ENCODE assay signal across 16 cellular contexts in the genomic region with DNA sequence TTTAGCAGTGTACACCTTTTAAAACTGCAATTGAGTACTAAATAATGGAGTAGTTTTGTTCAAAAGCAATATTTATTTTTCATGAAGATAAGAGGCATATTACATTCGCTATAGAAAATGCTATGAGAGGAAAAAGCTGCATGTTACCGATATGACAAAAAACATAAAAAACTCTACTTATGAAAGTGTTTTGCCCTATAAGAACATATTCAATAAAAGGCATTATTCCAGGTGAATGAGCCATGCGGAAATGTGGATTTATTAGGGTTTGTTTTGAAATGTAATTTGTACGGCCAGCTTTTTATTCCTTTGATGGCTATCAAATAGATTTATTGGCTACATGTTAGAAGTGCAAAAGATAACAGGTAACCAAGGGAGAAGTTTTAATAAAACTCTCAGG.
"Had no signal": no experiment of that assay in that cellular context is flagged by ENCODE, and none has a peak within 500 bp of the region (broad histone marks: within the 10 kb centered on the region; RNA-seq: fewer than 3 reads in every experiment).

No MANE protein-coding gene starts in this region.

- DNase-seq: activated CD4-positive, alpha-beta T cell treated with anti-CD3 and anti-CD28 coated beads for 48 hours; activated CD8-positive, alpha-beta T cell treated with anti-CD3 and anti-CD28 coated beads for 36 hours; activated gamma-delta T cell; activated T-cell treated with anti-CD3 and anti-CD28 coated beads, Interleukin-2, amount 50 U/mL, for 48 hours; colonic mucosa; effector CD8-positive, alpha-beta T cell; foreskin fibroblast; left cardiac atrium; right lobe of liver; uterus had no signal

- H3K4me3 Mint-ChIP-seq: activated CD8-positive, alpha-beta T cell treated with anti-CD3 and anti-CD28 coated beads for 36 hours; mesothelial cell of epicardium; neural crest cell; WTC11 had no signal

- H3K27me3 ChIP-seq: cardiac muscle cell, colonic mucosa, right lobe of liver, uterus had no signal

- H3K27ac ChIP-seq: cardiac muscle cell, colonic mucosa, right lobe of liver had no signal

- H3K9me3 ChIP-seq: colonic mucosa, right lobe of liver, uterus had no signal

- H3K36me3 ChIP-seq: colonic mucosa, right lobe of liver, uterus had no signal

- H3K4me1 ChIP-seq: colonic mucosa, right lobe of liver, uterus had no signal

- H3K4me3 ChIP-seq: cardiac muscle cell, colonic mucosa, lung, right lobe of liver, uterus had no signal

- ATAC-seq: activated CD8-positive, alpha-beta T cell treated with anti-CD3 and anti-CD28 coated beads for 36 hours; activated naive CD4-positive, alpha-beta T cell treated with anti-CD3 and anti-CD28 coated beads, Interleukin-2, amount 50 U/mL, for 72 hours; left cardiac atrium; WTC11 had no signal

- H3K4me1 Mint-ChIP-seq: WTC11 had no signal

- H3K27ac Mint-ChIP-seq: activated naive CD4-positive, alpha-beta T cell treated with anti-CD3 and anti-CD28 coated beads, Interleukin-2, amount 50 U/mL, for 72 hours; mesothelial cell of epicardium; WTC11 had no signal

- H3K27me3 Mint-ChIP-seq: activated CD8-positive, alpha-beta T cell treated with anti-CD3 and anti-CD28 coated beads for 36 hours had no signal
